In genomic region chr16:21603920-21604319, GRCh38 we compare ENCODE assay signal across 1 cellular context.
A peak's percentile ranks its signal among the peaks of the same experiment; 100 is the strongest.
TF ChIP-seq lines count a peak whose summit lies in the region.

No MANE protein-coding gene starts in this region.

TF ChIP-seq in HepG2, 621 proteins besides CTCF, POLR2A, EP300 and RAD21 (continued from another document):
- TF ChIP-seq, protein P1, sequence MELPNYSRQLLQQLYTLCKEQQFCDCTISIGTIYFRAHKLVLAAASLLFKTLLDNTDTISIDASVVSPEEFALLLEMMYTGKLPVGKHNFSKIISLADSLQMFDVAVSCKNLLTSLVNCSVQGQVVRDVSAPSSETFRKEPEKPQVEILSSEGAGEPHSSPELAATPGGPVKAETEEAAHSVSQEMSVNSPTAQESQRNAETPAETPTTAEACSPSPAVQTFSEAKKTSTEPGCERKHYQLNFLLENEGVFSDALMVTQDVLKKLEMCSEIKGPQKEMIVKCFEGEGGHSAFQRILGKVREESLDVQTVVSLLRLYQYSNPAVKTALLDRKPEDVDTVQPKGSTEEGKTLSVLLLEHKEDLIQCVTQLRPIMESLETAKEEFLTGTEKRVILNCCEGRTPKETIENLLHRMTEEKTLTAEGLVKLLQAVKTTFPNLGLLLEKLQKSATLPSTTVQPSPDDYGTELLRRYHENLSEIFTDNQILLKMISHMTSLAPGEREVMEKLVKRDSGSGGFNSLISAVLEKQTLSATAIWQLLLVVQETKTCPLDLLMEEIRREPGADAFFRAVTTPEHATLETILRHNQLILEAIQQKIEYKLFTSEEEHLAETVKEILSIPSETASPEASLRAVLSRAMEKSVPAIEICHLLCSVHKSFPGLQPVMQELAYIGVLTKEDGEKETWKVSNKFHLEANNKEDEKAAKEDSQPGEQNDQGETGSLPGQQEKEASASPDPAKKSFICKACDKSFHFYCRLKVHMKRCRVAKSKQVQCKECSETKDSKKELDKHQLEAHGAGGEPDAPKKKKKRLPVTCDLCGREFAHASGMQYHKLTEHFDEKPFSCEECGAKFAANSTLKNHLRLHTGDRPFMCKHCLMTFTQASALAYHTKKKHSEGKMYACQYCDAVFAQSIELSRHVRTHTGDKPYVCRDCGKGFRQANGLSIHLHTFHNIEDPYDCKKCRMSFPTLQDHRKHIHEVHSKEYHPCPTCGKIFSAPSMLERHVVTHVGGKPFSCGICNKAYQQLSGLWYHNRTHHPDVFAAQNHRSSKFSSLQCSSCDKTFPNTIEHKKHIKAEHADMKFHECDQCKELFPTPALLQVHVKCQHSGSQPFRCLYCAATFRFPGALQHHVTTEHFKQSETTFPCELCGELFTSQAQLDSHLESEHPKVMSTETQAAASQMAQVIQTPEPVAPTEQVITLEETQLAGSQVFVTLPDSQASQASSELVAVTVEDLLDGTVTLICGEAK (IDR thresholded peaks at IDR 0.05), result no peak
- TF ChIP-seq, protein P1 (CRISPR knock-in tag; IDR thresholded peaks at IDR 0.05), result no peak; the same call in 1 of the 2 replicates
- TF ChIP-seq HOXD1 (CRISPR knock-in tag; IDR thresholded peaks at IDR 0.05), result peak; percentile 57; the same call in 1 of the 2 replicates
- TF ChIP-seq THAP8 (CRISPR knock-in tag; IDR thresholded peaks at IDR 0.05; ENCODE audit: borderline replicate concordance), result no peak
- TF ChIP-seq, protein P2, sequence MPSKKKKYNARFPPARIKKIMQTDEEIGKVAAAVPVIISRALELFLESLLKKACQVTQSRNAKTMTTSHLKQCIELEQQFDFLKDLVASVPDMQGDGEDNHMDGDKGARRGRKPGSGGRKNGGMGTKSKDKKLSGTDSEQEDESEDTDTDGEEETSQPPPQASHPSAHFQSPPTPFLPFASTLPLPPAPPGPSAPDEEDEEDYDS (CRISPR knock-in tag; IDR thresholded peaks at IDR 0.05), result 0 out of 2 replicates have a peak, but pooled peaks have one; percentile 12
- TF ChIP-seq HOXA5 (CRISPR knock-in tag; IDR thresholded peaks at IDR 0.05), result no peak
- TF ChIP-seq HDAC2 (CRISPR knock-in tag; IDR thresholded peaks at IDR 0.05), result peak; percentile 34; the same call in 1 of the 2 replicates
- TF ChIP-seq, protein P3, sequence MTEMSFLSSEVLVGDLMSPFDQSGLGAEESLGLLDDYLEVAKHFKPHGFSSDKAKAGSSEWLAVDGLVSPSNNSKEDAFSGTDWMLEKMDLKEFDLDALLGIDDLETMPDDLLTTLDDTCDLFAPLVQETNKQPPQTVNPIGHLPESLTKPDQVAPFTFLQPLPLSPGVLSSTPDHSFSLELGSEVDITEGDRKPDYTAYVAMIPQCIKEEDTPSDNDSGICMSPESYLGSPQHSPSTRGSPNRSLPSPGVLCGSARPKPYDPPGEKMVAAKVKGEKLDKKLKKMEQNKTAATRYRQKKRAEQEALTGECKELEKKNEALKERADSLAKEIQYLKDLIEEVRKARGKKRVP (CRISPR knock-in tag; IDR thresholded peaks at IDR 0.05), result no peak
- 0 out of 2 replicates have a peak, but pooled peaks have one; percentile 22 for TF ChIP-seq SSRP1 (CRISPR knock-in tag; IDR thresholded peaks at IDR 0.05)
- no peak for TF ChIP-seq MLXIP (CRISPR knock-in tag; IDR thresholded peaks at IDR 0.05; ENCODE audit: borderline replicate concordance)
- TF ChIP-seq, protein P4, sequence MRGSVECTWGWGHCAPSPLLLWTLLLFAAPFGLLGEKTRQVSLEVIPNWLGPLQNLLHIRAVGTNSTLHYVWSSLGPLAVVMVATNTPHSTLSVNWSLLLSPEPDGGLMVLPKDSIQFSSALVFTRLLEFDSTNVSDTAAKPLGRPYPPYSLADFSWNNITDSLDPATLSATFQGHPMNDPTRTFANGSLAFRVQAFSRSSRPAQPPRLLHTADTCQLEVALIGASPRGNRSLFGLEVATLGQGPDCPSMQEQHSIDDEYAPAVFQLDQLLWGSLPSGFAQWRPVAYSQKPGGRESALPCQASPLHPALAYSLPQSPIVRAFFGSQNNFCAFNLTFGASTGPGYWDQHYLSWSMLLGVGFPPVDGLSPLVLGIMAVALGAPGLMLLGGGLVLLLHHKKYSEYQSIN (CRISPR knock-in tag; IDR thresholded peaks at IDR 0.05; ENCODE audit: borderline replicate concordance), result no peak
- TF ChIP-seq ZBTB44 (CRISPR knock-in tag; IDR thresholded peaks at IDR 0.05), result no peak
- TF ChIP-seq SMAD9 (CRISPR knock-in tag; IDR thresholded peaks at IDR 0.05), result no peak
- TF ChIP-seq NFKBIZ (CRISPR knock-in tag; IDR thresholded peaks at IDR 0.05), result 0 out of 2 replicates have a peak, but pooled peaks have one; percentile 19
- 0 out of 2 replicates have a peak, but pooled peaks have one; percentile 35 for TF ChIP-seq ZFP1 (CRISPR knock-in tag; IDR thresholded peaks at IDR 0.05)
- no peak for TF ChIP-seq PRDM4 (CRISPR knock-in tag; IDR thresholded peaks at IDR 0.05; ENCODE audit: borderline replicate concordance)
